Comparison of ENCODE assay signal across 1 cellular context in genomic region chr6:27871919-27872633, GRCh38.
TF ChIP-seq lines count a peak whose summit lies in the region.

No MANE protein-coding gene starts in this region.

TF ChIP-seq in H1, 55 proteins besides CTCF, POLR2A, EP300 and RAD21 (continued from another document):
- TF ChIP-seq CHD1 (IDR thresholded peaks at IDR 0.05; ENCODE audit: low read depth, low read length) = peak; percentile 15
- TF ChIP-seq BACH1 (IDR thresholded peaks at IDR 0.05; ENCODE audit: low read length) = no peak
- peak in 1 of 2 experiments; percentile 73; a peak in 1 of 4 replicates for TF ChIP-seq SIN3A (conservative IDR thresholded peaks at IDR 0.05 in 1 of 2, IDR thresholded peaks at IDR 0.05 in 1 of 2; ENCODE audit: low read depth in 1 of 2, low read length in 2 of 2)
- no peak for TF ChIP-seq KDM5A (IDR thresholded peaks at IDR 0.05; ENCODE audit: low read length)
- no peak for TF ChIP-seq KDM1A (IDR thresholded peaks at IDR 0.05; ENCODE audit: borderline replicate concordance, low read length)
- no peak for TF ChIP-seq BCL11A (IDR thresholded peaks at IDR 0.05; ENCODE audit: low read depth in 2 of 2, low read length in 2 of 2)
- no peak for TF ChIP-seq SRF (IDR thresholded peaks at IDR 0.05; ENCODE audit: low read depth, low read length)
- TF ChIP-seq POU5F1 (IDR thresholded peaks at IDR 0.05; ENCODE audit: low read depth, low read length) = no peak
- no peak for TF ChIP-seq YY1 (IDR thresholded peaks at IDR 0.05; ENCODE audit: low read depth, low read length)
- TF ChIP-seq RFX5 (IDR thresholded peaks at IDR 0.05; ENCODE audit: borderline replicate concordance, low read depth, low read length) = no peak
- TF ChIP-seq SIRT6 (IDR thresholded peaks at IDR 0.05; ENCODE audit: low read length) = no peak
- peak; percentile 98 for TF ChIP-seq TBP (IDR thresholded peaks at IDR 0.05; ENCODE audit: low read depth, low read length)
- TF ChIP-seq TAF7 (optimal IDR thresholded peaks at IDR 0.05; ENCODE audit: borderline replicate concordance, low read depth, low read length) = peak; percentile 78
- no peak for TF ChIP-seq CBX5 (IDR thresholded peaks at IDR 0.05; ENCODE audit: low read depth, low read length)
- TF ChIP-seq SAP30 (IDR thresholded peaks at IDR 0.05; ENCODE audit: insufficient read depth, insufficient replicate concordance, low read length) = no peak
- TF ChIP-seq RNF2 (IDR thresholded peaks at IDR 0.05; ENCODE audit: borderline replicate concordance, low read depth, low read length, missing control alignments, poor library complexity, severe bottlenecking) = no peak
- no peak for TF ChIP-seq CHD2 (IDR thresholded peaks at IDR 0.05; ENCODE audit: low read length)
- TF ChIP-seq POLR2AphosphoS5 (IDR thresholded peaks at IDR 0.05; ENCODE audit: low read depth, low read length) = peak; percentile 98
- no peak for TF ChIP-seq USF2 (IDR thresholded peaks at IDR 0.05; ENCODE audit: low read length)
- peak; percentile 67 for TF ChIP-seq PHF8 (conservative IDR thresholded peaks at IDR 0.05; ENCODE audit: low read depth, low read length)
- peak; percentile 98 for TF ChIP-seq GTF2F1 (IDR thresholded peaks at IDR 0.05; ENCODE audit: borderline replicate concordance, low read depth, low read length)
- peak; percentile 66; the same call in 1 of the 2 replicates for TF ChIP-seq CREB1 (IDR thresholded peaks at IDR 0.05)
- peak; percentile 95 for TF ChIP-seq SP1 (IDR thresholded peaks at IDR 0.05; ENCODE audit: low read depth, low read length)
- no peak for TF ChIP-seq ATF3 (IDR thresholded peaks at IDR 0.05; ENCODE audit: insufficient read depth, low read depth, low read length)
- TF ChIP-seq CBX8 (IDR thresholded peaks at IDR 0.05; ENCODE audit: borderline replicate concordance, low read depth, low read length) = no peak
- TF ChIP-seq JUN (IDR thresholded peaks at IDR 0.05; ENCODE audit: low read depth, low read length) = no peak
- peak; percentile 48 for TF ChIP-seq ASH2L (IDR thresholded peaks at IDR 0.05; ENCODE audit: low read length)
- TF ChIP-seq HDAC6 (IDR thresholded peaks at IDR 0.05; ENCODE audit: low read depth, low read length) = no peak
- TF ChIP-seq CEBPB (IDR thresholded peaks at IDR 0.05; ENCODE audit: low read depth, low read length) = no peak
- TF ChIP-seq NRF1 (IDR thresholded peaks at IDR 0.05; ENCODE audit: low read depth, low read length) = no peak
- TF ChIP-seq RBBP5 (IDR thresholded peaks at IDR 0.05; ENCODE audit: borderline replicate concordance, low read depth, low read length) = peak; percentile 59
